Comparison of ENCODE assay signal across 9 cellular contexts in genomic region chr13:44523176-44524017, GRCh38. TPM values are rescaled to one million over a fixed set of nuclear protein-coding genes. Genes with fewer than 3 reads are reported as not detected.
DNase-seq lines count a peak whose midpoint lies in the region; ATAC-seq and TF ChIP-seq lines count a peak whose summit lies in the region.
"Had no signal": no experiment of that assay in that cellular context is flagged by ENCODE, and none has a peak within 500 bp of the region (broad histone marks: within the 10 kb centered on the region; RNA-seq: fewer than 3 reads in every experiment).

No MANE protein-coding gene starts in this region.

- peaks cover 18% of the 10 kb centered on the region for H3K4me1 ChIP-seq in osteoblast (ENCODE audit: insufficient read depth, low read length)

- TF ChIP-seq CTCF in osteoblast (IDR thresholded peaks at IDR 0.05; ENCODE audit: extremely low read depth, low read depth, low read length): no peak

- peaks cover 9% of the 10 kb centered on the region for H4K20me1 ChIP-seq in osteoblast (ENCODE audit: insufficient read depth, low read length)

- H3K36me3 ChIP-seq in osteoblast (ENCODE audit: insufficient read depth, low read length): no peaks in the 10 kb centered on the region

- H3K27ac ChIP-seq in osteoblast (ENCODE audit: low read depth, low read length): peak overlapping the region; percentile 32

- H3K27me3 ChIP-seq in osteoblast (ENCODE audit: insufficient read depth, low read length): no peaks in the 10 kb centered on the region

- no peak for ATAC-seq in GM19023 (IDR thresholded peaks at IDR 0.05; ENCODE audit: unreplicated experiment)
- ATAC-seq in HG02588 (IDR thresholded peaks at IDR 0.05; ENCODE audit: unreplicated experiment): no peak

- H3K9me3 ChIP-seq in osteoblast (ENCODE audit: low read depth, low read length): no peaks in the 10 kb centered on the region

- peaks cover 37% of the 10 kb centered on the region for H3K79me2 ChIP-seq in osteoblast (ENCODE audit: insufficient read depth, low read length)

- peak overlapping the region; percentile 65 for H3K4me2 ChIP-seq in osteoblast (ENCODE audit: insufficient read depth, low read length)

- peak overlapping the region; percentile 10 for H3K4me3 ChIP-seq in osteoblast (ENCODE audit: insufficient read depth, low read length)

- no peak overlapping the region for H2AFZ ChIP-seq in osteoblast (ENCODE audit: low read length)

- peak; percentile 21 for DNase-seq in GM04503 (ENCODE audit: low read depth)
- DNase-seq in HS-5 (ENCODE audit: low read depth): peak; percentile 2
- DNase-seq in dermis blood vessel endothelial cell: peak; percentile 57
- peak; percentile 47 for DNase-seq in osteoblast (ENCODE audit: insufficient read length, low spot score, missing footprints)
- no peak for DNase-seq in activated CD8-positive, alpha-beta memory T cell treated with anti-CD3 and anti-CD28 coated beads, Interleukin-2, amount 50 U/mL, for 48 hours
- DNase-seq in activated CD4-positive, alpha-beta T cell treated with anti-CD3 and anti-CD28 coated beads for 1 hour: no peak
- DNase-seq: NCI-H2081 treated with DMSO at 0.1 percent for 48 hours had no signal

RNA-seq across cellular contexts. Expression of gene TSC22D1, which starts 52.7 kb away (rescaled TPM):
- total RNA-seq in dermis blood vessel endothelial cell (48.2 and 76.4 TPM in 2 replicates), osteoblast (159 and 173 TPM in 2 replicates)

Comparison
In these comparisons a context has a peak if more than half of its experiments do, and no peak if none do; other contexts are left out.
1. DNase-seq: peak in GM04503 (single experiment), HS-5 (single experiment), dermis blood vessel endothelial cell (single experiment) and osteoblast (single experiment); none in activated CD8-positive, alpha-beta memory T cell treated with anti-CD3 and anti-CD28 coated beads, Interleukin-2, amount 50 U/mL, for 48 hours (single experiment) and activated CD4-positive, alpha-beta T cell treated with anti-CD3 and anti-CD28 coated beads for 1 hour (single experiment).